ENCODE assay signal across 8 cellular contexts in genomic region chr1:113758631-113759340, GRCh38. TPM values are rescaled to one million over a fixed set of nuclear protein-coding genes. Genes with fewer than 3 reads are reported as not detected.
A peak's percentile ranks its signal among the peaks of the same experiment; 100 is the strongest.
DNase-seq lines count a peak whose midpoint lies in the region; ATAC-seq, FAIRE-seq and TF ChIP-seq lines count a peak whose summit lies in the region.

No MANE protein-coding gene starts in this region.

- WGBS in adipose tissue, 3 donors, result 0 to 1% (median 1%) methylated on average over 53 to 57 of the region's 57 CpGs

- DNase-seq in ELF-1 (ENCODE audit: low read depth, low spot score) (peak; percentile 93), SW480 (ENCODE audit: low spot score) (peak; percentile 43), left cardiac atrium (peak; percentile 78), progenitor cell of endocrine pancreas (ENCODE audit: low spot score, unreplicated experiment) (peak; percentile 77), urothelium cell line (ENCODE audit: low spot score) (peak; percentile 81)

- FAIRE-seq in urothelium cell line (lab: Jason Lieb, UNC), result no peak

- ATAC-seq in GM21619 (IDR thresholded peaks at IDR 0.05; ENCODE audit: unreplicated experiment) (peak; percentile 57), left cardiac atrium (peak; percentile 76 to 83)

- H3K4me1 Mint-ChIP-seq in IgD-negative memory B cell (peaks cover 19 to 35% (median 22%) of the 10 kb centered on the region in 3 donors), progenitor cell of endocrine pancreas (ENCODE audit: low read depth) (peaks cover 35% of the 10 kb centered on the region)

- intact Hi-C loops in left cardiac atrium (cut with DNase I), result loop anchor here in 1 of 2 donors (1.0 kb wide), 1 partner anchor 54 kb away; the partner anchor contains the start of gene RSBN1

- peak overlapping the region; percentile 94 for H3K27ac ChIP-seq in adipose tissue (ENCODE audit: low read depth, low read length)

- TF ChIP-seq CTCF in progenitor cell of endocrine pancreas (IDR thresholded peaks at IDR 0.05; ENCODE audit: unreplicated experiment), result no peak

- peak overlapping the region; percentile 90 to 97 (median 94) for H3K4me3 Mint-ChIP-seq in IgD-negative memory B cell
- peak overlapping the region; percentile 89 for H3K4me3 Mint-ChIP-seq in progenitor cell of endocrine pancreas (ENCODE audit: low read depth)

- H3K27ac Mint-ChIP-seq in IgD-negative memory B cell, result peak overlapping the region; percentile 87 to 96 (median 89)
- peak overlapping the region; percentile 100 for H3K27ac Mint-ChIP-seq in progenitor cell of endocrine pancreas

- no peaks in the 10 kb centered on the region for H3K9me3 Mint-ChIP-seq in IgD-negative memory B cell
- no peaks in the 10 kb centered on the region for H3K9me3 Mint-ChIP-seq in progenitor cell of endocrine pancreas (ENCODE audit: low read depth)

- H3K27me3 Mint-ChIP-seq in IgD-negative memory B cell (no peaks in the 10 kb centered on the region), progenitor cell of endocrine pancreas (no peaks in the 10 kb centered on the region)

- H3K36me3 Mint-ChIP-seq in IgD-negative memory B cell (no peaks in the 10 kb centered on the region), progenitor cell of endocrine pancreas (ENCODE audit: insufficient read depth) (peaks cover 8% of the 10 kb centered on the region)

RNA-seq across cellular contexts. Expression of gene PHTF1, which starts 0.5 kb away (rescaled TPM):
- polyA plus RNA-seq in IgD-negative memory B cell (16.7 TPM), adipose tissue (1 to 10 TPM; 4.4 to 8.2 (median 6.1) TPM)
- total RNA-seq in left cardiac atrium (1 to 10 TPM; 8.3 to 9.2 TPM), progenitor cell of endocrine pancreas (51.3 and 51.9 TPM in 2 replicates)

RNA-seq across cellular contexts. Expression of gene RSBN1, which starts 53.5 kb away (rescaled TPM):
- 36.6 TPM for polyA plus RNA-seq in IgD-negative memory B cell
- 1 to 10 TPM; 3.6 to 5.6 (median 4.2) TPM for polyA plus RNA-seq in adipose tissue
- total RNA-seq in left cardiac atrium, result 10 to 100 TPM in 1 of 2 donors, 1 to 10 TPM in 1; 8.1 to 12.8 TPM
- total RNA-seq in progenitor cell of endocrine pancreas, result 25.9 and 29.1 TPM in 2 replicates

Comparison
In these comparisons a context has a peak if more than half of its experiments do, and no peak if none do; other contexts are left out.
1. Peak in every context shown above with its lines: DNase-seq, ATAC-seq and H3K27ac ChIP-seq.
2. DNase-seq: peak in every context shown above with its lines; median percentile 93 in ELF-1; 81 in urothelium cell line; 78 in left cardiac atrium; 77 in progenitor cell of endocrine pancreas; 43 in SW480.